20 cellular contexts compared by ENCODE assay signal in genomic region chr2:179580378-179581146, GRCh38.
DNase-seq lines count a peak whose midpoint lies in the region; ATAC-seq and TF ChIP-seq lines count a peak whose summit lies in the region.
"Had no signal": no experiment of that assay in that cellular context is flagged by ENCODE, and none has a peak within 500 bp of the region (broad histone marks: within the 10 kb centered on the region; RNA-seq: fewer than 3 reads in every experiment).

No MANE protein-coding gene starts in this region.

- intact Hi-C loops in Right ventricle myocardium superior (cut with DNase I), result no loop called here

- peak; percentile 36 to 48 for TF ChIP-seq RAD21 in liver (IDR thresholded peaks at IDR 0.05)

- H3K9ac ChIP-seq in liver (ENCODE audit: low read depth in 1 of 2, low read length in 2 of 2), result no peak overlapping the region

- WGBS in liver, result 24% methylated on average over 4 of the region's 4 CpGs

- H3K36me3 ChIP-seq in liver (ENCODE audit: control insufficient read depth in 4 of 4, insufficient read depth in 3 of 4, low read depth in 1 of 4, low read length in 3 of 4), result no peaks in the 10 kb centered on the region
- H3K36me3 ChIP-seq: esophagus squamous epithelium, Peyer's patch, thoracic aorta, WERI-Rb-1 had no signal

- ATAC-seq in Right ventricle myocardium superior (ENCODE audit: poor library complexity) (peak; percentile 89), HG03196 (IDR thresholded peaks at IDR 0.05; ENCODE audit: unreplicated experiment) (no peak)
- ATAC-seq: natural killer cell had no signal

- H3K9me3 ChIP-seq in liver (ENCODE audit: control insufficient read depth in 4 of 4, low read length in 3 of 4), result no peaks in the 10 kb centered on the region
- H3K9me3 ChIP-seq: esophagus squamous epithelium, Peyer's patch, thoracic aorta had no signal

- DNase-seq in NCI-H82 (lab: John Stamatoyannopoulos, UW) (peak; percentile 9), NCI-H82 treated with DMSO at 0.1 percent for 48 hours (lab: John Stamatoyannopoulos, UW; ENCODE audit: unreplicated experiment) (no peak), Right ventricle myocardium superior (peak; percentile 51), NCI-H1436 treated with DMSO at 0.1 percent for 48 hours (lab: John Stamatoyannopoulos, UW) (no peak), D341Med (ENCODE audit: low spot score) (no peak)
- no peak for DNase-seq in stimulated activated CD4-positive, alpha-beta T cell treated with anti-CD3 and anti-CD28 coated beads, Interleukin-1b, Interleukin-23, amount 100 ng/mL, for 48 hours
- DNase-seq: activated effector memory CD4-positive, alpha-beta T cell treated with anti-CD3 and anti-CD28 coated beads, Interleukin-2, amount 50 U/mL, for 16 hours; amygdala; dermis blood vessel endothelial cell; esophagus squamous epithelium; natural killer cell; NCI-H2029 treated with DMSO at 0.1 percent for 48 hours; NCI-H526 treated with DMSO at 0.1 percent for 48 hours; Peyer's patch; stimulated activated CD4-positive, alpha-beta T cell treated with anti-CD3 and anti-CD28 coated beads, Interleukin-4, amount 100 ng/mL, for 24 hours; WERI-Rb-1 had no signal

- no peak for TF ChIP-seq CTCF in liver (IDR thresholded peaks at IDR 0.05; ENCODE audit: low read depth, low read length, missing input control)

- no peak overlapping the region for H3K4me3 ChIP-seq in liver (ENCODE audit: low read depth in 1 of 3, low read length in 3 of 3)
- H3K4me3 ChIP-seq: esophagus squamous epithelium, lung, Peyer's patch, thoracic aorta had no signal

- peak overlapping the region; percentile 19 to 71 for H3K27ac ChIP-seq in liver (ENCODE audit: low read depth in 1 of 2, low read length in 2 of 2)
- H3K27ac ChIP-seq: esophagus squamous epithelium, Peyer's patch, thoracic aorta, WERI-Rb-1 had no signal

- H3K27me3 ChIP-seq in liver (ENCODE audit: control insufficient read depth in 4 of 4, insufficient read depth in 4 of 4, low read length in 3 of 4), result no peaks in the 10 kb centered on the region
- H3K27me3 ChIP-seq: esophagus squamous epithelium, Peyer's patch had no signal

- H3K4me1 ChIP-seq in liver (ENCODE audit: control insufficient read depth in 4 of 4, insufficient read depth in 4 of 4, low read length in 3 of 4), result peaks cover 3 to 40% (median 26%) of the 10 kb centered on the region in 4 donors
- H3K4me1 ChIP-seq: esophagus squamous epithelium, Peyer's patch had no signal

TF ChIP-seq in liver, 16 proteins besides CTCF, POLR2A, EP300 and RAD21:
- peak in 1 of 2 donors; percentile 10 for TF ChIP-seq HNF4A (conservative IDR thresholded peaks at IDR 0.05)
- TF ChIP-seq, protein P1, sequence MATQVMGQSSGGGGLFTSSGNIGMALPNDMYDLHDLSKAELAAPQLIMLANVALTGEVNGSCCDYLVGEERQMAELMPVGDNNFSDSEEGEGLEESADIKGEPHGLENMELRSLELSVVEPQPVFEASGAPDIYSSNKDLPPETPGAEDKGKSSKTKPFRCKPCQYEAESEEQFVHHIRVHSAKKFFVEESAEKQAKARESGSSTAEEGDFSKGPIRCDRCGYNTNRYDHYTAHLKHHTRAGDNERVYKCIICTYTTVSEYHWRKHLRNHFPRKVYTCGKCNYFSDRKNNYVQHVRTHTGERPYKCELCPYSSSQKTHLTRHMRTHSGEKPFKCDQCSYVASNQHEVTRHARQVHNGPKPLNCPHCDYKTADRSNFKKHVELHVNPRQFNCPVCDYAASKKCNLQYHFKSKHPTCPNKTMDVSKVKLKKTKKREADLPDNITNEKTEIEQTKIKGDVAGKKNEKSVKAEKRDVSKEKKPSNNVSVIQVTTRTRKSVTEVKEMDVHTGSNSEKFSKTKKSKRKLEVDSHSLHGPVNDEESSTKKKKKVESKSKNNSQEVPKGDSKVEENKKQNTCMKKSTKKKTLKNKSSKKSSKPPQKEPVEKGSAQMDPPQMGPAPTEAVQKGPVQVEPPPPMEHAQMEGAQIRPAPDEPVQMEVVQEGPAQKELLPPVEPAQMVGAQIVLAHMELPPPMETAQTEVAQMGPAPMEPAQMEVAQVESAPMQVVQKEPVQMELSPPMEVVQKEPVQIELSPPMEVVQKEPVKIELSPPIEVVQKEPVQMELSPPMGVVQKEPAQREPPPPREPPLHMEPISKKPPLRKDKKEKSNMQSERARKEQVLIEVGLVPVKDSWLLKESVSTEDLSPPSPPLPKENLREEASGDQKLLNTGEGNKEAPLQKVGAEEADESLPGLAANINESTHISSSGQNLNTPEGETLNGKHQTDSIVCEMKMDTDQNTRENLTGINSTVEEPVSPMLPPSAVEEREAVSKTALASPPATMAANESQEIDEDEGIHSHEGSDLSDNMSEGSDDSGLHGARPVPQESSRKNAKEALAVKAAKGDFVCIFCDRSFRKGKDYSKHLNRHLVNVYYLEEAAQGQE (IDR thresholded peaks at IDR 0.05), result no peak
- TF ChIP-seq JUND (IDR thresholded peaks at IDR 0.05), result peak in 1 of 2 donors; percentile 7
- TF ChIP-seq FOXA1 (IDR thresholded peaks at IDR 0.05), result no peak
- TF ChIP-seq RXRA (IDR thresholded peaks at IDR 0.05), result peak; percentile 26 to 41
- TF ChIP-seq HNF4G (IDR thresholded peaks at IDR 0.05), result no peak
- TF ChIP-seq SP1 (IDR thresholded peaks at IDR 0.05), result peak; percentile 10
- TF ChIP-seq ATF3 (IDR thresholded peaks at IDR 0.05), result no peak
- TF ChIP-seq GABPA (IDR thresholded peaks at IDR 0.05 in 1 of 2, conservative IDR thresholded peaks at IDR 0.05 in 1 of 2), result no peak
- peak; percentile 12 for TF ChIP-seq YY1 (IDR thresholded peaks at IDR 0.05)
- no peak for TF ChIP-seq NR2F2 (IDR thresholded peaks at IDR 0.05)
- TF ChIP-seq ZBTB33 (IDR thresholded peaks at IDR 0.05), result no peak
- TF ChIP-seq, protein P2, sequence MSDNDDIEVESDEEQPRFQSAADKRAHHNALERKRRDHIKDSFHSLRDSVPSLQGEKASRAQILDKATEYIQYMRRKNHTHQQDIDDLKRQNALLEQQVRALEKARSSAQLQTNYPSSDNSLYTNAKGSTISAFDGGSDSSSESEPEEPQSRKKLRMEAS (IDR thresholded peaks at IDR 0.05), result peak; percentile 22
- no peak for TF ChIP-seq FOXA2 (IDR thresholded peaks at IDR 0.05)
- TF ChIP-seq EGR1 (IDR thresholded peaks at IDR 0.05; ENCODE audit: low read depth in 2 of 2), result no peak
- no peak for TF ChIP-seq TAF1 (conservative IDR thresholded peaks at IDR 0.05)

Comparison
In these comparisons a context has a peak if more than half of its experiments do, and no peak if none do; other contexts are left out.
1. DNase-seq: peak in NCI-H82 (single experiment) and Right ventricle myocardium superior (single experiment); none in NCI-H82 treated with DMSO at 0.1 percent for 48 hours (single experiment), NCI-H1436 treated with DMSO at 0.1 percent for 48 hours (single experiment), D341Med (single experiment) and stimulated activated CD4-positive, alpha-beta T cell treated with anti-CD3 and anti-CD28 coated beads, Interleukin-1b, Interleukin-23, amount 100 ng/mL, for 48 hours (single experiment).